In the genomic region with DNA sequence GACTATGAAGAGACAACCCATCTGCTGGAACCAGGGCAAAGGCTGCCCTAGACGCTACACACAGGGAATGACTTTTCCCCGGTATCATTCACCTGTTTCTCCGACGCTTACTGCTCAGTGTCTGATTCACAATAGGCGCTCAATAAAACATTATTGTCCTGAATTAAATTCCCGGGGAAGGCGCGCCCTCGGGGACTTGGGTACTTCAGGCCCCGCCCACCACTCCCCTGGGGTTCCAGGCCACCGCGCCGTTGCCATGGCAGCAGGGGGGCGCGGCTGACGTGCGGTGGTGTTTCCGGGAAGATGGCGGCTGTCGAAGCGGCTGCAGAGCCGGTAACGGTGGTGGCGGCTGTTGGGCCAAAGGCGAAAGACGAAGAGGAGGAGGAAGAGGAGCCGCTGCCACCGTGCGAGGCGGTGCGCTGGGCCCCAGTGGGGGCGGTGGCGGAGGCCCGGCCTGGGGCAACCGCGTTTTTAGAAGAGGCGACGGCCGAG, we compare ENCODE assay signal across 8 cellular contexts. TPM values are rescaled to one million over a fixed set of nuclear protein-coding genes. Genes with fewer than 3 reads are reported as not detected.
A peak's percentile ranks its signal among the peaks of the same experiment; 100 is the strongest.
DNase-seq lines count a peak whose midpoint lies in the region; ATAC-seq and TF ChIP-seq lines count a peak whose summit lies in the region.

A gene (plus strand): TSS at position 292 of the 492 bp plus-strand sequence. CDS start 12 bp downstream, at position 304.

- peaks cover 21% of the 10 kb centered on the region for H3K4me1 ChIP-seq in CD4-positive, CD25-positive, alpha-beta regulatory T cell (ENCODE audit: control insufficient read depth, insufficient read depth, low read length, poor library complexity, severe bottlenecking)
- H3K4me1 ChIP-seq in OCI-LY3 (ENCODE audit: low read length): peaks cover 51% of the 10 kb centered on the region
- peaks cover 0 to 4% of the 10 kb centered on the region in 2 donors for H3K4me1 ChIP-seq in esophagus (ENCODE audit: control insufficient read depth in 2 of 2, insufficient read depth in 2 of 2, low read length in 1 of 2)
- peaks cover 29% of the 10 kb centered on the region for H3K4me1 ChIP-seq in muscle layer of colon (ENCODE audit: insufficient read depth, low read length)

- H3K36me3 Mint-ChIP-seq in CD4-positive, CD25-positive, alpha-beta regulatory T cell: peaks cover 3% of the 10 kb centered on the region

- peak within 1 kb of the TSS; percentile 98 for H3K4me2 ChIP-seq in OCI-LY3 (ENCODE audit: low read length)

- peaks cover 4% of the 10 kb centered on the region for H3K27me3 Mint-ChIP-seq in CD4-positive, CD25-positive, alpha-beta regulatory T cell

- 0 to 1% methylated on average over 23 to 39 of the region's 39 CpGs for WGBS in esophagus, 2 donors

- H3K9me3 Mint-ChIP-seq in CD4-positive, CD25-positive, alpha-beta regulatory T cell: peaks cover 0 to 2% (median 0%) of the 10 kb centered on the region in 7 donors

- H2AFZ ChIP-seq in OCI-LY3 (ENCODE audit: low read depth, low read length): 0 out of 2 replicates have a peak within 1 kb of the TSS, but pooled peaks have one; percentile 19

- no peaks in the 10 kb centered on the region for H3K36me3 ChIP-seq in CD4-positive, CD25-positive, alpha-beta regulatory T cell (ENCODE audit: control insufficient read depth, insufficient read depth, low read length)
- H3K36me3 ChIP-seq in OCI-LY3 (replicated peaks; ENCODE audit: low read depth, low read length) (peaks cover 13% of the 10 kb centered on the region), esophagus (ENCODE audit: control insufficient read depth in 2 of 2, insufficient read depth in 2 of 2, low read length in 1 of 2) (no peaks in the 10 kb centered on the region), muscle layer of colon (ENCODE audit: insufficient read depth, low read length) (peaks cover 5% of the 10 kb centered on the region)

- H3K79me2 ChIP-seq in OCI-LY3 (ENCODE audit: low read length): peaks cover 50% of the 10 kb centered on the region

- H3K4me3 ChIP-seq in CD4-positive, CD25-positive, alpha-beta regulatory T cell (ENCODE audit: low read depth, low read length): peak within 1 kb of the TSS; percentile 88
- H3K4me3 ChIP-seq in OCI-LY3 (ENCODE audit: low read length): peak within 1 kb of the TSS; percentile 83
- peak within 1 kb of the TSS; percentile 75 to 97 for H3K4me3 ChIP-seq in esophagus (ENCODE audit: low read depth in 1 of 2, low read length in 2 of 2)
- H3K4me3 ChIP-seq in muscle layer of colon (ENCODE audit: low read depth in 1 of 2, low read length in 2 of 2): peak within 1 kb of the TSS; percentile 85 to 88

- H3K9ac ChIP-seq in OCI-LY3 (ENCODE audit: low read length): peak within 1 kb of the TSS; percentile 95
- peak within 1 kb of the TSS; percentile 44 for H3K9ac ChIP-seq in muscle layer of colon (ENCODE audit: low read length)

- ATAC-seq in CD4-positive, CD25-positive, alpha-beta regulatory T cell (ENCODE audit: low read depth in 2 of 2): peak; percentile 79
- ATAC-seq in GM19467 (IDR thresholded peaks at IDR 0.05; ENCODE audit: unreplicated experiment): peak; percentile 58

- H3K27ac ChIP-seq in CD4-positive, CD25-positive, alpha-beta regulatory T cell (ENCODE audit: insufficient read depth, low read length, poor library complexity, severe bottlenecking): peak within 1 kb of the TSS; percentile 85
- H3K27ac ChIP-seq in OCI-LY3 (ENCODE audit: low read length) (peak within 1 kb of the TSS; percentile 88), esophagus (ENCODE audit: low read depth in 2 of 2, low read length in 1 of 2) (peak within 1 kb of the TSS; percentile 87 to 93), muscle layer of colon (ENCODE audit: low read depth, low read length) (peak within 1 kb of the TSS; percentile 98)

- peak; percentile 86 to 91 (median 88) for DNase-seq in CD4-positive, CD25-positive, alpha-beta regulatory T cell
- peak; percentile 94 for DNase-seq in HuH-7 (ENCODE audit: low spot score)
- peak; percentile 91 for DNase-seq in activated T-cell treated with anti-CD3 and anti-CD28 coated beads for 48 hours (ENCODE audit: low read depth)
- DNase-seq in stimulated activated CD8-positive, alpha-beta memory T cell treated with anti-CD3 and anti-CD28 coated beads, Interleukin-7, amount 100 ng/mL, for 1 hour (ENCODE audit: low read depth in 2 of 2): peak; percentile 82 to 86

- no peak for TF ChIP-seq CTCF in OCI-LY3 (IDR thresholded peaks at IDR 0.05; ENCODE audit: low read depth, low read length)

- H3K27me3 ChIP-seq in CD4-positive, CD25-positive, alpha-beta regulatory T cell (ENCODE audit: control insufficient read depth, insufficient read depth, low read length): no peaks in the 10 kb centered on the region
- H3K27me3 ChIP-seq in OCI-LY3 (ENCODE audit: low read depth, low read length): no peaks in the 10 kb centered on the region
- H3K27me3 ChIP-seq in esophagus (ENCODE audit: control insufficient read depth in 1 of 2, insufficient read depth in 2 of 2, low read length in 2 of 2): no peaks in the 10 kb centered on the region
- H3K27me3 ChIP-seq in muscle layer of colon (ENCODE audit: control insufficient read depth in 1 of 2, insufficient read depth in 2 of 2, low read length in 2 of 2): no peaks in the 10 kb centered on the region

- peak within 1 kb of the TSS; percentile 97 to 98 (median 97) for H3K27ac Mint-ChIP-seq in CD4-positive, CD25-positive, alpha-beta regulatory T cell

- H3K9me3 ChIP-seq in CD4-positive, CD25-positive, alpha-beta regulatory T cell (ENCODE audit: control insufficient read depth in 2 of 2, low read length in 2 of 2): no peaks in the 10 kb centered on the region
- no peaks in the 10 kb centered on the region for H3K9me3 ChIP-seq in OCI-LY3 (ENCODE audit: insufficient read depth, low read length)
- no peaks in the 10 kb centered on the region for H3K9me3 ChIP-seq in esophagus (ENCODE audit: control insufficient read depth in 2 of 2, insufficient read depth in 1 of 2, low read depth in 1 of 2, low read length in 1 of 2)
- H3K9me3 ChIP-seq in muscle layer of colon (ENCODE audit: low read length): no peaks in the 10 kb centered on the region

- peak within 1 kb of the TSS; percentile 97 to 100 (median 98) for H3K4me3 Mint-ChIP-seq in CD4-positive, CD25-positive, alpha-beta regulatory T cell

- H3K4me1 Mint-ChIP-seq in CD4-positive, CD25-positive, alpha-beta regulatory T cell: peaks cover 11 to 44% (median 28%) of the 10 kb centered on the region in 4 donors

- H4K20me1 ChIP-seq in OCI-LY3 (ENCODE audit: insufficient read depth, low read length): peaks cover 5% of the 10 kb centered on the region; the same call in 1 of the 2 replicates

RNA-seq across cellular contexts. Expression of the gene that starts here (rescaled TPM):
- total RNA-seq in CD4-positive, CD25-positive, alpha-beta regulatory T cell: 14.9 TPM
- polyA plus RNA-seq in CD4-positive, CD25-positive, alpha-beta regulatory T cell: 10 to 100 TPM; 10.6 to 15.2 (median 13.2) TPM
- 1 to 10 TPM; 5.2 to 5.7 TPM for polyA plus RNA-seq in esophagus

Comparison
In these comparisons a context has a peak if more than half of its experiments do, and no peak if none do; other contexts are left out.
1. Peak in every context shown above with its lines: DNase-seq, ATAC-seq, H3K4me3 ChIP-seq and H3K27ac ChIP-seq.